ENCODE assay signal across 17 cellular contexts in genomic region chr9:132147331-132147730, GRCh38.
"Had no signal": no experiment of that assay in that cellular context is flagged by ENCODE, and none has a peak within 500 bp of the region (broad histone marks: within the 10 kb centered on the region; RNA-seq: fewer than 3 reads in every experiment).

No MANE protein-coding gene starts in this region.

- ATAC-seq: mucosa of descending colon, psoas muscle, right cardiac atrium, T-cell had no signal

- H3K9me3 Mint-ChIP-seq: dendritic cell treated with granulocyte-macrophage colony-stimulating factor and Interleukin-4, amounts not matched to agents 40 ng/mL and 50 ng/mL, for 4 days; memory B cell; naive B cell; T-cell; type B pancreatic cell had no signal

- H3K4me3 Mint-ChIP-seq: activated naive CD8-positive, alpha-beta T cell; dendritic cell treated with granulocyte-macrophage colony-stimulating factor and Interleukin-4, amounts not matched to agents 40 ng/mL and 50 ng/mL, for 4 days; memory B cell; naive B cell; T-cell; type B pancreatic cell had no signal

- DNase-seq: activated CD4-positive, alpha-beta T cell treated with anti-CD3 and anti-CD28 coated beads, Interleukin-2, amount 50 U/mL, for 4 hours; activated gamma-delta T cell; activated T-cell treated with anti-CD3 and anti-CD28 coated beads, Interleukin-2, amount 50 U/mL, for 48 hours; effector CD8-positive, alpha-beta T cell; esophagus squamous epithelium; mucosa of descending colon; naive B cell; psoas muscle; right cardiac atrium; stimulated activated CD4-positive, alpha-beta T cell treated with anti-CD3 and anti-CD28 coated beads, Interleukin-2, amount 100 ng/mL, for 48 hours; T-cell; T1000; testis had no signal

- H3K4me1 Mint-ChIP-seq: memory B cell, naive B cell, T-cell had no signal

- H3K36me3 Mint-ChIP-seq: activated naive CD8-positive, alpha-beta T cell; memory B cell; naive B cell; T-cell; type B pancreatic cell had no signal

- H3K27ac Mint-ChIP-seq: activated naive CD8-positive, alpha-beta T cell; dendritic cell treated with granulocyte-macrophage colony-stimulating factor and Interleukin-4, amounts not matched to agents 40 ng/mL and 50 ng/mL, for 4 days; memory B cell; naive B cell; T-cell; type B pancreatic cell had no signal
